Comparison of ENCODE assay signal across 20 cellular contexts in genomic region chr11:118632577-118633318, GRCh38. TPM values are rescaled to one million over a fixed set of nuclear protein-coding genes. Genes with fewer than 3 reads are reported as not detected.
DNase-seq lines count a peak whose midpoint lies in the region; ATAC-seq and TF ChIP-seq lines count a peak whose summit lies in the region.
"Had no signal": no experiment of that assay in that cellular context is flagged by ENCODE, and none has a peak within 500 bp of the region (broad histone marks: within the 10 kb centered on the region; RNA-seq: fewer than 3 reads in every experiment).

No MANE protein-coding gene starts in this region.

- H3K27me3 Mint-ChIP-seq in endothelial cell (ENCODE audit: unreplicated experiment) (peaks cover 3% of the 10 kb centered on the region), neural crest cell (ENCODE audit: low read depth) (no peaks in the 10 kb centered on the region)

- H3K79me2 ChIP-seq in SK-N-SH (ENCODE audit: insufficient read depth) = peaks cover 68% of the 10 kb centered on the region

- H3K4me1 ChIP-seq in SK-N-SH (ENCODE audit: control insufficient read depth in 1 of 2, insufficient read depth in 2 of 2, low read depth in 1 of 2, low read length in 1 of 2) (peaks cover 8 to 9% of the 10 kb centered on the region in 2 experiments; a peak in 2 of 4 replicates), thyroid gland (peaks cover 23 to 35% of the 10 kb centered on the region in 2 donors)

- H3K9me3 Mint-ChIP-seq in endothelial cell (ENCODE audit: unreplicated experiment) (no peaks in the 10 kb centered on the region), neural crest cell (no peaks in the 10 kb centered on the region)

- in situ Hi-C loops in KBM-7 (cut with MboI; ENCODE audit: low pct_unique_long_range_greater_than_20kb, low sequenced_read_pairs) = no loop called here

- peak overlapping the region in 1 of 2 experiments; percentile 40; a peak in 1 of 4 replicates for H3K27ac ChIP-seq in SK-N-SH (ENCODE audit: low read depth in 2 of 2, low read length in 1 of 2)
- peak overlapping the region in 2 of 3 donors; percentile 40 to 77 for H3K27ac ChIP-seq in thyroid gland
- H3K27ac ChIP-seq: 22Rv1; BLaER1 treated with 17β-estradiol and CSF1 and Interleukin-3, amounts not matched to agents 10 nM and 100 nM; KMS-11 had no signal

- no peak for TF ChIP-seq EP300 in SK-N-SH (IDR thresholded peaks at IDR 0.05; ENCODE audit: borderline replicate concordance in 1 of 2, low read depth in 1 of 2, low read length in 1 of 2)

- peaks cover 24% of the 10 kb centered on the region for H3K4me1 Mint-ChIP-seq in endothelial cell (ENCODE audit: unreplicated experiment)
- peaks cover 23% of the 10 kb centered on the region for H3K4me1 Mint-ChIP-seq in neural crest cell

- H3K36me3 ChIP-seq in SK-N-SH (replicated peaks in 1 of 2; ENCODE audit: control insufficient read depth in 1 of 2, insufficient read depth in 2 of 2, low read length in 1 of 2) (peaks cover 53 to 84% of the 10 kb centered on the region in 2 experiments), thyroid gland (peaks cover 16 to 18% of the 10 kb centered on the region in 2 donors)

- peaks cover 6% of the 10 kb centered on the region for H3F3A ChIP-seq in SK-N-SH (replicated peaks; ENCODE audit: insufficient read depth)

- H3K27ac Mint-ChIP-seq in endothelial cell (ENCODE audit: unreplicated experiment) (no peak overlapping the region), neural crest cell (ENCODE audit: unreplicated experiment) (no peak overlapping the region)

- H3K9ac ChIP-seq in SK-N-SH = no peak overlapping the region
- H3K9ac ChIP-seq: BLaER1 treated with 17β-estradiol and CSF1 and Interleukin-3, amounts not matched to agents 10 nM and 100 nM; KMS-11 had no signal

- H3K4me3 ChIP-seq in SK-N-SH (ENCODE audit: low read depth in 2 of 2, low read length in 1 of 2) = no peak overlapping the region
- H3K4me3 ChIP-seq in thyroid gland (replicated peaks in 1 of 3) = no peak overlapping the region
- H3K4me3 ChIP-seq: BLaER1 treated with 17β-estradiol and CSF1 and Interleukin-3, amounts not matched to agents 10 nM and 100 nM; MG63 had no signal

- CTCF ChIA-PET in SK-N-SH (lab: Yijun Ruan, JAX) = interaction anchor here (0.6 to 4.6 kb wide), 4 partner anchors 13 to 311 kb away, joined by 3 to 20 read pairs (median 6); no protein-coding TSS in a partner anchor

- H3K27me3 ChIP-seq in SK-N-SH (ENCODE audit: insufficient read depth) = no peaks in the 10 kb centered on the region
- H3K27me3 ChIP-seq in thyroid gland = no peaks in the 10 kb centered on the region
- H3K27me3 ChIP-seq: BLaER1 treated with 17β-estradiol and CSF1 and Interleukin-3, amounts not matched to agents 10 nM and 100 nM; MG63 had no signal

- 92% methylated on average over 6 of the region's 9 CpGs for WGBS in SK-N-SH (ENCODE audit: low lambda C conversion rate)
- WGBS in thyroid gland, 2 donors = 78 to 90% methylated on average over 9 of the region's 9 CpGs

- H3K4me3 Mint-ChIP-seq in endothelial cell (ENCODE audit: unreplicated experiment) = peak overlapping the region; percentile 51
- H3K4me3 Mint-ChIP-seq in neural crest cell = peak overlapping the region; percentile 55

- H4K20me1 ChIP-seq in SK-N-SH (ENCODE audit: insufficient read depth) = peaks cover 71% of the 10 kb centered on the region

- H3K9me3 ChIP-seq in SK-N-SH (no peaks in the 10 kb centered on the region), thyroid gland (no peaks in the 10 kb centered on the region)
- H3K9me3 ChIP-seq: BLaER1 treated with 17β-estradiol and CSF1 and Interleukin-3, amounts not matched to agents 10 nM and 100 nM; MG63 had no signal

- POLR2A ChIA-PET in SK-N-SH (lab: Yijun Ruan, JAX) = interaction anchor here (1.4 kb wide), 1 partner anchor 10 kb away, joined by 7 read pairs; no protein-coding TSS in a partner anchor

- H2AFZ ChIP-seq in SK-N-SH (ENCODE audit: low read depth) = no peak overlapping the region

- peaks cover 16% of the 10 kb centered on the region for H3K36me3 Mint-ChIP-seq in endothelial cell (ENCODE audit: low read depth, unreplicated experiment)
- H3K36me3 Mint-ChIP-seq in neural crest cell (ENCODE audit: low read depth) = peaks cover 6% of the 10 kb centered on the region

- no peak for TF ChIP-seq CTCF in SK-N-SH (IDR thresholded peaks at IDR 0.05)
- TF ChIP-seq CTCF in endothelial cell (IDR thresholded peaks at IDR 0.05; ENCODE audit: unreplicated experiment) = no peak
- TF ChIP-seq CTCF in neural crest cell (conservative IDR thresholded peaks at IDR 0.05) = no peak
- TF ChIP-seq CTCF in thyroid gland (IDR thresholded peaks at IDR 0.05) = no peak

- H3K9me2 ChIP-seq in SK-N-SH = no peaks in the 10 kb centered on the region

- intact Hi-C loops in thyroid gland (cut with DNase I) = no loop called here

- ATAC-seq in SK-N-SH treated with all-trans-retinoic acid at 6 μM for 48 hours = no peak

- H3K4me2 ChIP-seq in SK-N-SH = peak overlapping the region; percentile 33; the same call in 1 of the 2 replicates
- H3K4me2 ChIP-seq: KMS-11 had no signal

- no peak for TF ChIP-seq POLR2A in thyroid gland (IDR thresholded peaks at IDR 0.05)

- DNase-seq in SK-N-SH (no peak), endothelial cell (ENCODE audit: low spot score) (no peak), neural crest cell (ENCODE audit: low read depth, low spot score) (no peak), thyroid gland (no peak), superior temporal gyrus (ENCODE audit: extremely low spot score) (no peak), KBM-7 (no peak), iPS-NIHi7 (ENCODE audit: extremely low spot score) (no peak)
- DNase-seq: DMS 273 treated with DMSO at 0.1 percent for 48 hours, GOT3, MG63, NCI-H1092 treated with DMSO at 0.1 percent for 48 hours, NCI-H1694, NCI-H2107, NCI-H226, NCI-H526 treated with DMSO at 0.1 percent for 48 hours had no signal

- no peak for TF ChIP-seq RAD21 in SK-N-SH (IDR thresholded peaks at IDR 0.05; ENCODE audit: low read length)

TF ChIP-seq in SK-N-SH, 30 proteins besides CTCF, POLR2A, EP300 and RAD21 (continues in another document):
- TF ChIP-seq, protein P1, sequence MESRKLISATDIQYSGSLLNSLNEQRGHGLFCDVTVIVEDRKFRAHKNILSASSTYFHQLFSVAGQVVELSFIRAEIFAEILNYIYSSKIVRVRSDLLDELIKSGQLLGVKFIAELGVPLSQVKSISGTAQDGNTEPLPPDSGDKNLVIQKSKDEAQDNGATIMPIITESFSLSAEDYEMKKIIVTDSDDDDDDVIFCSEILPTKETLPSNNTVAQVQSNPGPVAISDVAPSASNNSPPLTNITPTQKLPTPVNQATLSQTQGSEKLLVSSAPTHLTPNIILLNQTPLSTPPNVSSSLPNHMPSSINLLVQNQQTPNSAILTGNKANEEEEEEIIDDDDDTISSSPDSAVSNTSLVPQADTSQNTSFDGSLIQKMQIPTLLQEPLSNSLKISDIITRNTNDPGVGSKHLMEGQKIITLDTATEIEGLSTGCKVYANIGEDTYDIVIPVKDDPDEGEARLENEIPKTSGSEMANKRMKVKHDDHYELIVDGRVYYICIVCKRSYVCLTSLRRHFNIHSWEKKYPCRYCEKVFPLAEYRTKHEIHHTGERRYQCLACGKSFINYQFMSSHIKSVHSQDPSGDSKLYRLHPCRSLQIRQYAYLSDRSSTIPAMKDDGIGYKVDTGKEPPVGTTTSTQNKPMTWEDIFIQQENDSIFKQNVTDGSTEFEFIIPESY (IDR thresholded peaks at IDR 0.05; ENCODE audit: borderline replicate concordance, low read depth) = no peak
- TF ChIP-seq FOXM1 (IDR thresholded peaks at IDR 0.05; ENCODE audit: low read depth) = no peak
- TF ChIP-seq, protein P2, sequence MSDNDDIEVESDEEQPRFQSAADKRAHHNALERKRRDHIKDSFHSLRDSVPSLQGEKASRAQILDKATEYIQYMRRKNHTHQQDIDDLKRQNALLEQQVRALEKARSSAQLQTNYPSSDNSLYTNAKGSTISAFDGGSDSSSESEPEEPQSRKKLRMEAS (IDR thresholded peaks at IDR 0.05; ENCODE audit: low read depth) = no peak

TF ChIP-seq in SK-N-SH treated with all-trans-retinoic acid at 6 μM for 48 hours, 23 proteins besides CTCF, POLR2A, EP300 and RAD21 (continues in another document):
- TF ChIP-seq ZC3H10 (CRISPR knock-in tag; IDR thresholded peaks at IDR 0.05) (no peak), PPARA (CRISPR knock-in tag; IDR thresholded peaks at IDR 0.05; ENCODE audit: borderline replicate concordance) (no peak), BACH2 (CRISPR knock-in tag; IDR thresholded peaks at IDR 0.05; ENCODE audit: borderline replicate concordance) (no peak), SNAI2 (CRISPR knock-in tag; IDR thresholded peaks at IDR 0.05) (no peak), ZNF8 (CRISPR knock-in tag; IDR thresholded peaks at IDR 0.05) (no peak), TOX (CRISPR knock-in tag; IDR thresholded peaks at IDR 0.05; ENCODE audit: borderline replicate concordance) (no peak), ZNF70 (CRISPR knock-in tag; IDR thresholded peaks at IDR 0.05) (no peak), ZFP3 (CRISPR knock-in tag; IDR thresholded peaks at IDR 0.05) (no peak)
- TF ChIP-seq, protein P3, sequence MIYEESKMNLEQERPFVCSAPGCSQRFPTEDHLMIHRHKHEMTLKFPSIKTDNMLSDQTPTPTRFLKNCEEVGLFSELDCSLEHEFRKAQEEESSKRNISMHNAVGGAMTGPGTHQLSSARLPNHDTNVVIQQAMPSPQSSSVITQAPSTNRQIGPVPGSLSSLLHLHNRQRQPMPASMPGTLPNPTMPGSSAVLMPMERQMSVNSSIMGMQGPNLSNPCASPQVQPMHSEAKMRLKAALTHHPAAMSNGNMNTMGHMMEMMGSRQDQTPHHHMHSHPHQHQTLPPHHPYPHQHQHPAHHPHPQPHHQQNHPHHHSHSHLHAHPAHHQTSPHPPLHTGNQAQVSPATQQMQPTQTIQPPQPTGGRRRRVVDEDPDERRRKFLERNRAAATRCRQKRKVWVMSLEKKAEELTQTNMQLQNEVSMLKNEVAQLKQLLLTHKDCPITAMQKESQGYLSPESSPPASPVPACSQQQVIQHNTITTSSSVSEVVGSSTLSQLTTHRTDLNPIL (CRISPR knock-in tag; IDR thresholded peaks at IDR 0.05; ENCODE audit: low read depth) = no peak

RNA-seq across cellular contexts. Expression of gene PHLDB1, which starts 25.3 kb away (rescaled TPM):
- polyA plus RNA-seq in SK-N-SH (2012; rRNA removed) = 89.4 and 104 TPM in 2 replicates
- 37.8 and 52.6 TPM in 2 replicates for polyA plus RNA-seq in SK-N-SH (2012; cell fraction: cytosol; rRNA removed)
- 270 and 294 TPM in 2 replicates for polyA plus RNA-seq in SK-N-SH (2012; cell fraction: nucleus; rRNA removed)
- 45.4 TPM for total RNA-seq in endothelial cell (ENCODE audit: unreplicated experiment)
- 108 and 120 TPM in 2 replicates for total RNA-seq in neural crest cell
- total RNA-seq in thyroid gland = 100 to 1,000 TPM in 3 of 4 donors, 10 to 100 TPM in 1; 73.2 to 158 (median 120) TPM

RNA-seq across cellular contexts. Expression of gene TREH, which starts 46.7 kb away (rescaled TPM):
- polyA plus RNA-seq in SK-N-SH (2012; rRNA removed) = not detected in 2 replicates
- polyA plus RNA-seq in SK-N-SH (2012; cell fraction: cytosol; rRNA removed) = not detected in 2 replicates
- polyA plus RNA-seq in SK-N-SH (2012; cell fraction: nucleus; rRNA removed) = not detected in 2 replicates
- not detected for total RNA-seq in endothelial cell (ENCODE audit: unreplicated experiment)
- total RNA-seq in neural crest cell = not detected in 2 replicates
- not detected for total RNA-seq in thyroid gland
- total RNA-seq: Daoy had no signal
